ENCODE assay signal across 17 cellular contexts in genomic region chr2:216701544-216701943, GRCh38. TPM values are rescaled to one million over a fixed set of nuclear protein-coding genes. Genes with fewer than 3 reads are reported as not detected.
A peak's percentile ranks its signal among the peaks of the same experiment; 100 is the strongest.
DNase-seq lines count a peak whose midpoint lies in the region; ATAC-seq, FAIRE-seq and TF ChIP-seq lines count a peak whose summit lies in the region.
"Had no signal": no experiment of that assay in that cellular context is flagged by ENCODE, and none has a peak within 500 bp of the region (broad histone marks: within the 10 kb centered on the region; RNA-seq: fewer than 3 reads in every experiment).

No MANE protein-coding gene starts in this region.

- POLR2A ChIA-PET in HepG2 (lab: Yijun Ruan, JAX) = no interaction called here
- POLR2A ChIA-PET in A673 (lab: Charles Lee; ENCODE audit: low non-redundant PET) = no interaction called here

- peak overlapping the region; percentile 61 for H4K91ac ChIP-seq in trophoblast cell (ENCODE audit: low read depth, low read length)

- DNase-seq in HepG2 (ENCODE audit: low spot score) = no peak
- no peak for DNase-seq in right lobe of liver
- no peak for DNase-seq in trophoblast cell
- no peak for DNase-seq in stomach
- no peak for DNase-seq in HuH-7 (ENCODE audit: low spot score)
- no peak for DNase-seq in A673 (ENCODE audit: low spot score)
- no peak for DNase-seq in SJCRH30
- DNase-seq: 8988T; ACHN; CD4-positive, CD25-positive, alpha-beta regulatory T cell; DMS53; GF-D8 had no signal

- H3K18ac ChIP-seq in trophoblast cell (ENCODE audit: low read length) = no peak overlapping the region

- peaks cover 8% of the 10 kb centered on the region for H3K79me1 ChIP-seq in trophoblast cell (ENCODE audit: low read length)

- no peak overlapping the region for H3K14ac ChIP-seq in trophoblast cell (ENCODE audit: low read length)

- no peak overlapping the region for H4K12ac ChIP-seq in trophoblast cell (ENCODE audit: low read depth, low read length)

- H2AK5ac ChIP-seq in trophoblast cell (ENCODE audit: low read length) = peak overlapping the region; percentile 29

- H3K79me2 ChIP-seq in HepG2 (ENCODE audit: insufficient read depth, low read length) (no peaks in the 10 kb centered on the region), trophoblast cell (ENCODE audit: control insufficient read depth, insufficient read depth, low read length, poor library complexity) (no peaks in the 10 kb centered on the region)

- H3K27ac ChIP-seq in HepG2 (ENCODE audit: extremely low read length, insufficient read depth, low read length) = no peak overlapping the region
- H3K27ac ChIP-seq in right lobe of liver = no peak overlapping the region
- H3K27ac ChIP-seq in trophoblast cell (ENCODE audit: low read depth, low read length) = no peak overlapping the region
- H3K27ac ChIP-seq in stomach = peak overlapping the region in 3 of 5 donors; percentile 50 to 90 (median 90)
- no peak overlapping the region for H3K27ac ChIP-seq in A673 (ENCODE audit: low read depth, low read length, poor library complexity, severe bottlenecking)
- H3K27ac ChIP-seq in SJCRH30 = no peak overlapping the region
- H3K27ac ChIP-seq: BLaER1 treated with 17β-estradiol and CSF1 and Interleukin-3, amounts not matched to agents 10 nM and 100 nM; HL-60 had no signal

- peaks cover 0 to 34% of the 10 kb centered on the region in 2 experiments; a peak in 3 of 5 replicates for H3K27me3 ChIP-seq in HepG2 (ENCODE audit: control insufficient read depth in 1 of 2, insufficient read depth in 2 of 2, low read length in 2 of 2)
- no peaks in the 10 kb centered on the region for H3K27me3 ChIP-seq in right lobe of liver
- H3K27me3 ChIP-seq in trophoblast cell (ENCODE audit: insufficient read depth, low read length) = no peaks in the 10 kb centered on the region
- H3K27me3 ChIP-seq in stomach = peaks cover 0 to 23% (median 0%) of the 10 kb centered on the region in 3 donors
- H3K27me3 ChIP-seq in A673 (replicated peaks; ENCODE audit: insufficient read depth, low read depth, low read length, poor library complexity) = no peaks in the 10 kb centered on the region
- no peaks in the 10 kb centered on the region for H3K27me3 ChIP-seq in SJCRH30

- H3K9me3 ChIP-seq in HepG2 (ENCODE audit: low read length) (no peaks in the 10 kb centered on the region), right lobe of liver (no peaks in the 10 kb centered on the region), trophoblast cell (ENCODE audit: insufficient read depth, low read depth, low read length) (no peaks in the 10 kb centered on the region), stomach (no peaks in the 10 kb centered on the region), A673 (ENCODE audit: low read depth, low read length, poor library complexity, severe bottlenecking) (no peaks in the 10 kb centered on the region), SJCRH30 (replicated peaks) (no peaks in the 10 kb centered on the region; the same call in 1 of the 2 replicates)

- FAIRE-seq in HepG2 (lab: Jason Lieb, UNC) = peak; percentile 21
- FAIRE-seq: H54 had no signal

- no TSS peak for BruUV-seq in HepG2 (replicated peaks; lab: Mats Ljungman, UMichigan)
- BruUV-seq in A673 (replicated peaks; lab: Mats Ljungman, UMichigan) = no TSS peak

- H3K36me3 ChIP-seq in HepG2 (replicated peaks in 1 of 2; ENCODE audit: control insufficient read depth in 1 of 2, insufficient read depth in 2 of 2, low read length in 2 of 2) (no peaks in the 10 kb centered on the region), right lobe of liver (no peaks in the 10 kb centered on the region), trophoblast cell (ENCODE audit: control insufficient read depth in 1 of 2, insufficient read depth in 2 of 2, low read length in 2 of 2) (no peaks in the 10 kb centered on the region), stomach (no peaks in the 10 kb centered on the region), A673 (ENCODE audit: insufficient read depth, low read length, poor library complexity, severe bottlenecking) (no peaks in the 10 kb centered on the region), SJCRH30 (no peaks in the 10 kb centered on the region)
- H3K36me3 ChIP-seq: BLaER1 treated with 17β-estradiol and CSF1 and Interleukin-3, amounts not matched to agents 10 nM and 100 nM had no signal

- H4K8ac ChIP-seq in trophoblast cell (ENCODE audit: low read depth, low read length) = no peak overlapping the region

- no peaks in the 10 kb centered on the region for H4K20me1 ChIP-seq in HepG2 (ENCODE audit: insufficient read depth, low read length)
- H4K20me1 ChIP-seq: BLaER1 treated with 17β-estradiol and CSF1 and Interleukin-3, amounts not matched to agents 10 nM and 100 nM had no signal

- H2AFZ ChIP-seq in HepG2 (ENCODE audit: low read length) (no peak overlapping the region), trophoblast cell (ENCODE audit: insufficient read depth, low read length, poor library complexity) (no peak overlapping the region)

- TF ChIP-seq RAD21 in HepG2 (CRISPR knock-in tag; IDR thresholded peaks at IDR 0.05) = no peak

- ATAC-seq in HepG2 = no peak
- ATAC-seq in right lobe of liver = no peak
- no peak for ATAC-seq in GM18907 (IDR thresholded peaks at IDR 0.05; ENCODE audit: unreplicated experiment)
- ATAC-seq: HCT116 had no signal

- H3K9ac ChIP-seq in HepG2 (ENCODE audit: insufficient read depth, low read depth, low read length) (no peak overlapping the region), trophoblast cell (ENCODE audit: low read length) (no peak overlapping the region)
- H3K9ac ChIP-seq: BLaER1 treated with 17β-estradiol and CSF1 and Interleukin-3, amounts not matched to agents 10 nM and 100 nM had no signal

- no peak overlapping the region for H3K4ac ChIP-seq in trophoblast cell (ENCODE audit: low read depth, low read length)

- intact Hi-C loops in HepG2 (cut with micrococcal nuclease; ENCODE audit: unreplicated experiment) = no loop called here
- intact Hi-C loops in right lobe of liver (cut with DNase I) = no loop called here
- intact Hi-C loops in stomach (cut with DNase I; ENCODE audit: low total_unique reads) = no loop called here
- intact Hi-C loops in A673 (cut with micrococcal nuclease; ENCODE audit: unreplicated experiment) = no loop called here

- H3K23ac ChIP-seq in trophoblast cell (ENCODE audit: low read length) = no peak overlapping the region

- in situ Hi-C loops in HepG2 (cut with HindIII; ENCODE audit: extremely low pct_ligation_motif_present, low pct_unique_long_range_greater_than_20kb) = no loop called here

- H3K4me3 ChIP-seq in HepG2 (replicated peaks in 1 of 3; ENCODE audit: insufficient read depth in 1 of 3, low read depth in 2 of 3, low read length in 3 of 3) = no peak overlapping the region
- H3K4me3 ChIP-seq in right lobe of liver = no peak overlapping the region
- H3K4me3 ChIP-seq in trophoblast cell (ENCODE audit: low read depth, low read length) = no peak overlapping the region
- no peak overlapping the region for H3K4me3 ChIP-seq in stomach
- H3K4me3 ChIP-seq in A673 (ENCODE audit: low read depth, low read length, poor library complexity, severe bottlenecking) = no peak overlapping the region
- no peak overlapping the region for H3K4me3 ChIP-seq in SJCRH30
- H3K4me3 ChIP-seq: BLaER1 treated with 17β-estradiol and CSF1 and Interleukin-3, amounts not matched to agents 10 nM and 100 nM had no signal

- CTCF ChIA-PET in HepG2 (lab: Yijun Ruan, JAX; ENCODE audit: low intra/inter-chr PET ratio, low total read pairs) = no interaction called here
- CTCF ChIA-PET in A673 (lab: Charles Lee) = no interaction called here

- 24% methylated on average over 7 of the region's 7 CpGs for WGBS in HepG2 (ENCODE audit: low lambda C conversion rate)
- 56% methylated on average over 7 of the region's 7 CpGs for WGBS in right lobe of liver (ENCODE audit: insufficient coverage, low coverage, low lambda C conversion rate, missing lambda C conversion rate)
- WGBS in trophoblast cell (ENCODE audit: extremely low coverage, insufficient coverage, insufficient read length) = no CpG with 5 or more reads among the region's 7 CpGs
- 88 to 89% (median 88%) methylated on average over 7 of the region's 7 CpGs for WGBS in stomach, 5 donors

- TF ChIP-seq CTCF in HepG2 (CRISPR knock-in tag; IDR thresholded peaks at IDR 0.05) (no peak), right lobe of liver (IDR thresholded peaks at IDR 0.05) (no peak), stomach (IDR thresholded peaks at IDR 0.05) (no peak), A673 (conservative IDR thresholded peaks at IDR 0.05; ENCODE audit: low read depth, low read length) (no peak)

- H3K4me1 ChIP-seq in HepG2 (ENCODE audit: insufficient read depth, low read length) = no peaks in the 10 kb centered on the region
- no peaks in the 10 kb centered on the region for H3K4me1 ChIP-seq in right lobe of liver
- H3K4me1 ChIP-seq in trophoblast cell (ENCODE audit: control insufficient read depth in 1 of 2, insufficient read depth in 2 of 2, low read length in 2 of 2) = peaks cover 3 to 7% of the 10 kb centered on the region in 2 experiments
- H3K4me1 ChIP-seq in stomach = peaks cover 0 to 56% (median 24%) of the 10 kb centered on the region in 4 donors
- H3K4me1 ChIP-seq in A673 (ENCODE audit: insufficient read depth, low read length, poor library complexity, severe bottlenecking) = peaks cover 22% of the 10 kb centered on the region
- H3K4me1 ChIP-seq in SJCRH30 = peaks cover 21% of the 10 kb centered on the region
- H3K4me1 ChIP-seq: BLaER1 treated with 17β-estradiol and CSF1 and Interleukin-3, amounts not matched to agents 10 nM and 100 nM had no signal

- H3K4me2 ChIP-seq in HepG2 (ENCODE audit: low read depth, low read length) = no peak overlapping the region
- no peak overlapping the region for H3K4me2 ChIP-seq in trophoblast cell (ENCODE audit: low read length)
- H3K4me2 ChIP-seq: BLaER1 treated with 17β-estradiol and CSF1 and Interleukin-3, amounts not matched to agents 10 nM and 100 nM had no signal

- no peak for TF ChIP-seq POLR2A in HepG2 (IDR thresholded peaks at IDR 0.05; ENCODE audit: insufficient read depth in 1 of 2, low read depth in 2 of 2, low read length in 2 of 2)
- TF ChIP-seq POLR2A in right lobe of liver (IDR thresholded peaks at IDR 0.05) = no peak
- TF ChIP-seq POLR2A in stomach (IDR thresholded peaks at IDR 0.05) = no peak

- TF ChIP-seq EP300 in HepG2 (IDR thresholded peaks at IDR 0.05; ENCODE audit: low read depth in 2 of 2, low read length in 2 of 2) (no peak), HepG2 (CRISPR knock-in tag; IDR thresholded peaks at IDR 0.05; ENCODE audit: borderline replicate concordance) (no peak), stomach (IDR thresholded peaks at IDR 0.05) (no peak)

- no peak overlapping the region for H2BK12ac ChIP-seq in trophoblast cell (ENCODE audit: low read length)

- no peak overlapping the region for H2BK120ac ChIP-seq in trophoblast cell (ENCODE audit: insufficient read depth, low read length, poor library complexity)

- no peak overlapping the region for H2BK5ac ChIP-seq in trophoblast cell (ENCODE audit: low read depth, low read length, poor library complexity)

RNA-seq across cellular contexts. Expression of gene IGFBP5, which starts 6.2 kb away (rescaled TPM):
- total RNA-seq in HepG2 (2016; rRNA removed; fragmentation: Illumina TruSeq; extraction: Trizol) = not detected in 2 replicates
- total RNA-seq in HepG2 (2016; cell fraction: cytosol; rRNA removed; fragmentation: Illumina TruSeq; extraction: Trizol; ENCODE audit: low read depth) = not detected in 2 replicates
- total RNA-seq in HepG2 (2016; cell fraction: insoluble cytoplasmic fraction; rRNA removed; fragmentation: Illumina TruSeq; extraction: Trizol) = 0.02 TPM in 1 of 2 replicates, not detected in the other
- total RNA-seq in HepG2 (2016; cell fraction: membrane; rRNA removed; fragmentation: Illumina TruSeq; extraction: Trizol) = not detected in 2 replicates
- total RNA-seq in HepG2 (2016; cell fraction: nucleus; rRNA removed; fragmentation: Illumina TruSeq; extraction: Trizol) = not detected in 2 replicates
- polyA plus RNA-seq in HepG2 (2011; rRNA removed) = 0.07 and 0.15 TPM in 2 replicates
- polyA plus RNA-seq in HepG2 (2011; cell fraction: cytosol; rRNA removed) = 0.05 TPM in 2 replicates
- 0.03 and 0.14 TPM in 2 replicates for polyA plus RNA-seq in HepG2 (2011; cell fraction: nucleus; rRNA removed)
- polyA plus RNA-seq in HepG2 (2012) = 0.11 TPM in 1 of 2 replicates, not detected in the other
- not detected in 2 replicates for polyA plus RNA-seq in HepG2 (2016; cell fraction: cytosol; fragmentation: Illumina TruSeq; extraction: Trizol; ENCODE audit: low read depth)
- polyA plus RNA-seq in HepG2 (2016; cell fraction: insoluble cytoplasmic fraction; fragmentation: Illumina TruSeq; extraction: Trizol; ENCODE audit: low read depth) = not detected in 2 replicates
- not detected in 2 replicates for polyA plus RNA-seq in HepG2 (2016; cell fraction: membrane; fragmentation: Illumina TruSeq; extraction: Trizol; ENCODE audit: low read depth)
- polyA plus RNA-seq in HepG2 (2016; cell fraction: nucleus; fragmentation: Illumina TruSeq; extraction: Trizol; ENCODE audit: insufficient read depth, low read depth) = not detected in 2 replicates
- polyA minus RNA-seq in HepG2 (2011; rRNA and poly(A)+ RNA removed; ENCODE audit: low replicate concordance) = 0.02 TPM in 1 of 2 replicates, not detected in the other
- not detected in 2 replicates for polyA minus RNA-seq in HepG2 (2011; cell fraction: cytosol; rRNA and poly(A)+ RNA removed)
- under 0.01 TPM in 1 of 2 replicates, not detected in the other for polyA minus RNA-seq in HepG2 (2011; cell fraction: nucleus; rRNA and poly(A)+ RNA removed)
- total RNA-seq in right lobe of liver = 10 to 100 TPM; 13.7 to 76.0 (median 30.9) TPM
- polyA plus RNA-seq in trophoblast cell (2013) = 356 and 375 TPM in 2 replicates
- total RNA-seq in stomach = 100 to 1,000 TPM; 166 to 923 (median 548) TPM
- polyA plus RNA-seq in stomach = 100 to 1,000 TPM in 2 of 3 donors, 10 to 100 TPM in 1; 92.1 to 215 (median 128) TPM
- total RNA-seq in A673 (2021) = 5.4 and 7.1 TPM in 2 replicates
- total RNA-seq in SJCRH30 (2014; rRNA removed; shearing (Covaris generic)) = 16.8 and 20.5 TPM in 2 replicates
- polyA plus RNA-seq: CD4-positive, CD25-positive, alpha-beta regulatory T cell had no signal

Comparison
In these comparisons a context has a peak if more than half of its experiments do, and no peak if none do; other contexts are left out.
1. H3K27ac ChIP-seq: peak in stomach (3 of 5); none in HepG2 (single experiment), right lobe of liver (0 of 3), trophoblast cell (single experiment), A673 (single experiment) and SJCRH30 (single experiment).